ENCODE assay signal across 8 cellular contexts in the genomic region with DNA sequence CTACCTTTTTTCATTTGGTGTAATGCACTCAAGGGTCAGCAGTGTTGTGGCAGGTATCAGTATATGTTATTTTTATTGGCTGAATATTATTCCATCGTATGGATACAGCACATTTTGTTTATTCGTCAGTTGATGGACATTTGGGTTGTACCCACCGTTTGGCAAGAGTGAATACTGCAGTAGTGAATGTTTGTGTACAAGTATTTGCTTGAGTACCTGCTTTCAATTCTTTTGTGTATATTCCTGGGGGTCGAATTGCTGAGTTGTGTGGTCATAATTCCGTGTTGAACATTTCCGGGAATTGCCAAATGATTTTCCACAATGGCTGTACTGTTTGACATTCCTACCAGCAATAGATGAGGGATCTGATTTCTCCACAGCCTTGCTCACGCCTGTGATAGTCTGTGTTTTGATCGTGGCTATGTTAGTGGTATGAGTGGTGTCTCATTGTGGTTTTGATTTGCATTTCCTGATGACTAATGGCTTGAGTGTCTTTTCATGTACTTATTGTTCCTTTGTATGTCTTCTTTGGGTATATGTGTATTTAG.
DNase-seq lines count a peak whose midpoint lies in the region; ATAC-seq and TF ChIP-seq lines count a peak whose summit lies in the region.

No MANE protein-coding gene starts in this region.

- H3K4me1 ChIP-seq in mesenchymal stem cell (ENCODE audit: control insufficient read depth, insufficient read depth, low read depth, low read length) (peaks cover 7% of the 10 kb centered on the region), tibial artery (no peaks in the 10 kb centered on the region)

- H3K9me3 Mint-ChIP-seq in activated CD8-positive, alpha-beta memory T cell treated with anti-CD3 and anti-CD28 coated beads, Interleukin-2, amount 10 ng/mL, durations not matched to agents 7 days and 5 days (ENCODE audit: low read depth) = no peaks in the 10 kb centered on the region

- DNase-seq in COLO829 (ENCODE audit: low spot score) (peak; percentile 87), LHCN-M2 (ENCODE audit: low read depth) (peak; percentile 93), mesenchymal stem cell (peak; percentile 94), left colon (no peak), coronary artery (ENCODE audit: low spot score) (no peak), tibial artery (no peak), dedifferentiated amniotic fluid mesenchymal stem cell (ENCODE audit: extremely low spot score) (no peak)
- DNase-seq in activated CD8-positive, alpha-beta memory T cell treated with anti-CD3 and anti-CD28 coated beads, Interleukin-2, amount 10 ng/mL, durations not matched to agents 7 days and 5 days = no peak

- no peaks in the 10 kb centered on the region for H3K9me3 ChIP-seq in mesenchymal stem cell (ENCODE audit: control insufficient read depth, low read length)
- H3K9me3 ChIP-seq in tibial artery = no peaks in the 10 kb centered on the region

- H3K4me3 ChIP-seq in mesenchymal stem cell (ENCODE audit: insufficient read depth in 1 of 2, low read depth in 1 of 2, low read length in 2 of 2) (no peak overlapping the region), coronary artery (no peak overlapping the region), tibial artery (no peak overlapping the region)

- no peak overlapping the region for H3K4me2 ChIP-seq in mesenchymal stem cell (ENCODE audit: low read length, poor library complexity, severe bottlenecking)

- no peaks in the 10 kb centered on the region for H3K36me3 Mint-ChIP-seq in activated CD8-positive, alpha-beta memory T cell treated with anti-CD3 and anti-CD28 coated beads, Interleukin-2, amount 10 ng/mL, durations not matched to agents 7 days and 5 days

- H3K79me1 ChIP-seq in mesenchymal stem cell (replicated peaks; ENCODE audit: low read length, poor library complexity, severe bottlenecking) = peaks cover 2% of the 10 kb centered on the region

- H2AFZ ChIP-seq in mesenchymal stem cell (ENCODE audit: low read depth, low read length) = no peak overlapping the region

- no peak overlapping the region for H3K18ac ChIP-seq in mesenchymal stem cell (ENCODE audit: low read depth in 1 of 2, low read length in 2 of 2)

- H3K14ac ChIP-seq in mesenchymal stem cell (ENCODE audit: low read length in 2 of 2) = no peak overlapping the region

- WGBS in mesenchymal stem cell = 21% methylated on average over 8 of the region's 8 CpGs

- peaks cover 8% of the 10 kb centered on the region for H3K27me3 Mint-ChIP-seq in activated CD8-positive, alpha-beta memory T cell treated with anti-CD3 and anti-CD28 coated beads, Interleukin-2, amount 10 ng/mL, durations not matched to agents 7 days and 5 days

- no peak overlapping the region for H2BK12ac ChIP-seq in mesenchymal stem cell (ENCODE audit: low read length in 2 of 2)

- peaks cover 0 to 8% of the 10 kb centered on the region in 2 experiments for H3K27me3 ChIP-seq in mesenchymal stem cell (ENCODE audit: control insufficient read depth in 1 of 2, insufficient read depth in 1 of 2, low read length in 2 of 2)
- no peaks in the 10 kb centered on the region for H3K27me3 ChIP-seq in tibial artery

- CTCF ChIA-PET in activated CD8-positive, alpha-beta memory T cell treated with anti-CD3 and anti-CD28 coated beads, Interleukin-2, amount 10 ng/mL, durations not matched to agents 7 days and 5 days (lab: Charles Lee) = no interaction called here

- no peak overlapping the region for H3K9ac ChIP-seq in mesenchymal stem cell (ENCODE audit: low read length)

- TF ChIP-seq CTCF in coronary artery (IDR thresholded peaks at IDR 0.05) (no peak), tibial artery (IDR thresholded peaks at IDR 0.05) (no peak)

- ATAC-seq in activated CD8-positive, alpha-beta memory T cell treated with anti-CD3 and anti-CD28 coated beads, Interleukin-2, amount 10 ng/mL, durations not matched to agents 7 days and 5 days = no peak
- no peak for ATAC-seq in left colon

- H3K27ac ChIP-seq in mesenchymal stem cell (ENCODE audit: low read length, poor library complexity, severe bottlenecking) (peak overlapping the region; percentile 13), coronary artery (no peak overlapping the region), tibial artery (no peak overlapping the region)

- H4K91ac ChIP-seq in mesenchymal stem cell (ENCODE audit: low read length) = no peak overlapping the region

- H3K4me1 Mint-ChIP-seq in activated CD8-positive, alpha-beta memory T cell treated with anti-CD3 and anti-CD28 coated beads, Interleukin-2, amount 10 ng/mL, durations not matched to agents 7 days and 5 days = peaks cover 12% of the 10 kb centered on the region

- H2AK5ac ChIP-seq in mesenchymal stem cell (ENCODE audit: low read length, severe bottlenecking) = no peak overlapping the region

- H3K36me3 ChIP-seq in mesenchymal stem cell (ENCODE audit: control insufficient read depth in 1 of 2, insufficient read depth in 2 of 2, low read depth in 1 of 2, low read length in 2 of 2) (no peaks in the 10 kb centered on the region), tibial artery (no peaks in the 10 kb centered on the region)

- peak overlapping the region; percentile 10 for H3K27ac Mint-ChIP-seq in activated CD8-positive, alpha-beta memory T cell treated with anti-CD3 and anti-CD28 coated beads, Interleukin-2, amount 10 ng/mL, durations not matched to agents 7 days and 5 days

- H3K4ac ChIP-seq in mesenchymal stem cell (ENCODE audit: low read depth in 1 of 2, low read length in 2 of 2) = no peak overlapping the region

- no peak overlapping the region for H4K8ac ChIP-seq in mesenchymal stem cell (ENCODE audit: low read length)

- H3K23ac ChIP-seq in mesenchymal stem cell (ENCODE audit: low read length in 2 of 2) = no peak overlapping the region

- no peak overlapping the region for H2BK15ac ChIP-seq in mesenchymal stem cell (ENCODE audit: low read depth, poor library complexity, severe bottlenecking)

- H2BK5ac ChIP-seq in mesenchymal stem cell (ENCODE audit: low read depth, low read length, poor library complexity, severe bottlenecking) = no peak overlapping the region

- no peak overlapping the region for H2BK120ac ChIP-seq in mesenchymal stem cell (ENCODE audit: low read depth, low read length)

- intact Hi-C loops in left colon (cut with DNase I, micrococcal nuclease) = no loop called here
- intact Hi-C loops in tibial artery (cut with DNase I; ENCODE audit: low total_unique reads) = no loop called here

- no peak overlapping the region for H3K4me3 Mint-ChIP-seq in activated CD8-positive, alpha-beta memory T cell treated with anti-CD3 and anti-CD28 coated beads, Interleukin-2, amount 10 ng/mL, durations not matched to agents 7 days and 5 days

Comparison
In these comparisons a context has a peak if more than half of its experiments do, and no peak if none do; other contexts are left out.
1. DNase-seq: peak in COLO829 (single experiment), LHCN-M2 (single experiment) and mesenchymal stem cell (single experiment); none in activated CD8-positive, alpha-beta memory T cell treated with anti-CD3 and anti-CD28 coated beads, Interleukin-2, amount 10 ng/mL, durations not matched to agents 7 days and 5 days (single experiment), left colon (0 of 2), coronary artery (single experiment), tibial artery (0 of 2) and dedifferentiated amniotic fluid mesenchymal stem cell (single experiment).